ENCODE assay signal across 7 cellular contexts in the genomic region with DNA sequence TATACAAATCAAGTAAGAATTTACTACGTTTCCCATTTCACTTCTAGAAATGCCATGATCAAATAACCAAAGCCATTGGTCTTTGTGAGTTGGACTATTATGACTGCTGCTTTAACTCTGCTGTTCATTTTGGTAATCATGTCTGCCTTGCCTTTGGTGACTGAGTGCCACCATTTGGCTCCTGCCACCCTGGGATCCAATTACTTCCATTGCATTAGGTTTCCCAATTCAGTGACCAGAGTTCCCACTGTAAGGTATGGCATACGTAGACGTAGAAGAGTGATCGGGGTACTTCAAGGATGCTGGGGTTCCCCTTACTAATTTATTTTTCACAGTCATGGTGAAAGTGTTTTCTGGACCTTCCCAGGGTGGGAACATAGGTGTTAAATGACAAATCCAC.
"Had no signal": no experiment of that assay in that cellular context is flagged by ENCODE, and none has a peak within 500 bp of the region (broad histone marks: within the 10 kb centered on the region; RNA-seq: fewer than 3 reads in every experiment).

No MANE protein-coding gene starts in this region.

- ATAC-seq: GM23338, HepG2 had no signal

- DNase-seq: H9, HCEC 1CT, KBM-7 had no signal

- H3K4me2 ChIP-seq: GM23338 had no signal

- H3K27ac ChIP-seq: HL-60 had no signal

- FAIRE-seq: H1, HepG2 had no signal

- H3K4me3 ChIP-seq: GM23338 had no signal

- H2AFZ ChIP-seq: GM23338 had no signal
